In the genomic region with DNA sequence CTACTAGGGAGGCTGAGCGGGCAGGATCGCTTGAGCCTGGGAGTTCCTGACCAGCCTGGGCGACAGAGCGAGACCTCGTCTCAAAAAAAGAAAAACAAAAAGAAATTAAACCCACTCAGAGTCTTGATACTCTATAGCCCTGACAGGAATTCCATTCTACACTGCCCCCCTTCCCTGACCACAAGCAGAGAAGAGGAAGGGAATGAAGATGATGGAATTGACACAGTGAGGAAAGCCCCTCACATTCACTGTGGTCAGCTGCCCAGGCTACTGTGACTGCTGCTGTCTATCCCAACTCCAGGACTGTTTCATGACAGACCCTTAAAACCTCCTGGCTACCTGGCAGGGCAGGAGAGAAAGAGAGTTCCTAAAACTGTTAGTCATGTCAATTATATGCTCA, we compare ENCODE assay signal across 5 cellular contexts.
"Had no signal": no experiment of that assay in that cellular context is flagged by ENCODE, and none has a peak within 500 bp of the region (broad histone marks: within the 10 kb centered on the region; RNA-seq: fewer than 3 reads in every experiment).

No MANE protein-coding gene starts in this region.

- H3K27ac Mint-ChIP-seq: HFFc6 had no signal

- H3K9me3 Mint-ChIP-seq: HFFc6 had no signal

- DNase-seq: GM23248, GOT3, H7, HFFc6, IMR-90 had no signal

- H3K4me3 Mint-ChIP-seq: HFFc6 had no signal
